16 cellular contexts compared by ENCODE assay signal in the genomic region with DNA sequence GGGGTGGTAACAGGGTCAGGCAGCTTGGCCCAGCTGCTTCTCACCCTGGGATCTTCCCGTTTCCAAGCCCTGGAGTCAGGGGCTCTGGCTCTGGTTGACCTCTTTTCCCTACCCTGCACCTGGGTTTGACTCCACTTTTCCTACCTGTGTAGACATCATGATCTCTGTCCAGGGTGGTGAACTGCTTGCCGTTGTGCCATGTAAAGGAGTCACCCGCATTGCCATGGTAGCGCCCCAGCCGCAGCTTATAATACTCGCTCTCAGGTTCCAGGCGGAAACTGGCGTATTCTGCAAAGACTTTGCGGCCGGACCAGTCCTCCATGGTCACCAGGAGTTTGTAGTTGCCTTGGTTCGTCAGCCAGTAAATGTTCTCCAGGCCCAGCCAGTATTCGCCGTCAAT. TPM values are rescaled to one million over a fixed set of nuclear protein-coding genes. Genes with fewer than 3 reads are reported as not detected.
"Had no signal": no experiment of that assay in that cellular context is flagged by ENCODE, and none has a peak within 500 bp of the region (broad histone marks: within the 10 kb centered on the region; RNA-seq: fewer than 3 reads in every experiment).

No MANE protein-coding gene starts in this region.

- H3K4me3 Mint-ChIP-seq: effector memory CD8-positive, alpha-beta T cell; naive thymus-derived CD4-positive, alpha-beta T cell; nephron progenitor cell had no signal

- H3K27me3 ChIP-seq: esophagus squamous epithelium, gastroesophageal sphincter, tibial nerve, upper lobe of right lung had no signal

- H3K9me3 ChIP-seq: esophagus squamous epithelium, gastroesophageal sphincter, tibial nerve, upper lobe of right lung had no signal

- H3K4me1 ChIP-seq: upper lobe of right lung had no signal

- DNase-seq: effector memory CD8-positive, alpha-beta T cell; esophagus squamous epithelium; foreskin fibroblast; glutamatergic neuron; left colon; mesendoderm; naive thymus-derived CD4-positive, alpha-beta T cell; nephron progenitor cell; posterior cingulate gyrus; right cardiac atrium; stimulated activated CD4-positive, alpha-beta T cell treated with anti-CD3 and anti-CD28 coated beads, Interleukin-2, amount 100 ng/mL, for 48 hours; stimulated activated naive CD4-positive, alpha-beta T cell treated with Interleukin-2 at 50 U/mL for 16 hours; upper lobe of right lung had no signal

- ATAC-seq: gastroesophageal sphincter; left colon; naive thymus-derived CD4-positive, alpha-beta T cell; upper lobe of right lung had no signal

- H3K27ac ChIP-seq: upper lobe of right lung had no signal

- H3K4me1 Mint-ChIP-seq: naive thymus-derived CD4-positive, alpha-beta T cell had no signal

- H3K4me2 ChIP-seq: smooth muscle cell had no signal

- H3K4me3 ChIP-seq: esophagus squamous epithelium, gastroesophageal sphincter, smooth muscle cell, tibial nerve, upper lobe of right lung had no signal

- H3K27me3 Mint-ChIP-seq: effector memory CD8-positive, alpha-beta T cell had no signal

- H3K9me3 Mint-ChIP-seq: effector memory CD8-positive, alpha-beta T cell; naive thymus-derived CD4-positive, alpha-beta T cell; nephron progenitor cell had no signal

- H3K27ac Mint-ChIP-seq: naive thymus-derived CD4-positive, alpha-beta T cell; nephron progenitor cell had no signal

RNA-seq across cellular contexts. Expression of gene ANGPTL2, which starts 30.9 kb away (rescaled TPM):
- total RNA-seq: naive thymus-derived CD4-positive, alpha-beta T cell had no signal
- polyA plus RNA-seq: naive thymus-derived CD4-positive, alpha-beta T cell had no signal
